In the genomic region with DNA sequence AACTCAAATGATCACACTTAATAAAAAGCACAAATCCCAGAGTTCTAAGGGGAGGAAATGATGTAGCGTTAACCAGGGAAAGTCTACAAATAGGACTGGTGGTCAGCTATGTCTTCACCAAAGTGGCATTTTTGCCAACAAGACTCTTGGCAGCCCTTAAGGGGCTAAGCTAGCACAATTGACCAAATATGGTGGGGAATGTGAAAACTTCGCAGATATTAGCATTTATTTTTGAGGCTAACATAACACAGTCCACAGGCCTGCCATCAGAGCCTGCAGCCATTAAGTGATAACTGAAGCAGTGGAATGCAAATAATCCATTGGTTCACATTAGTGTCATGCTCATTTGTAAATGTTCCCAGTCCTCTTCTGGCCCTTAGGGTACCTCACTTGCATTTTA, we compare ENCODE assay signal across 31 cellular contexts.
"Had no signal": no experiment of that assay in that cellular context is flagged by ENCODE, and none has a peak within 500 bp of the region (broad histone marks: within the 10 kb centered on the region; RNA-seq: fewer than 3 reads in every experiment).

No MANE protein-coding gene starts in this region.

- H2AFZ ChIP-seq: hepatocyte, parathyroid adenoma had no signal

- H3K4me1 ChIP-seq: gastrocnemius medialis, parathyroid adenoma, psoas muscle, right atrium auricular region, thyroid gland, upper lobe of right lung had no signal

- FAIRE-seq: keratinocyte had no signal

- H3K27ac ChIP-seq: epithelial cell of prostate, gastrocnemius medialis, hepatocyte, parathyroid adenoma, psoas muscle, right atrium auricular region, thyroid gland, upper lobe of right lung had no signal

- H3K79me2 ChIP-seq: hepatocyte, parathyroid adenoma had no signal

- H3K4me3 ChIP-seq: gastrocnemius medialis, hepatocyte, psoas muscle, right atrium auricular region, smooth muscle cell, thyroid gland, upper lobe of right lung had no signal

- H3K9ac ChIP-seq: parathyroid adenoma had no signal

- H3K27me3 ChIP-seq: gastrocnemius medialis, hepatocyte, right atrium auricular region, thyroid gland, upper lobe of right lung had no signal

- ATAC-seq: activated CD8-positive, alpha-beta T cell treated with anti-CD3 and anti-CD28 coated beads for 36 hours; activated naive CD4-positive, alpha-beta T cell treated with anti-CD3 and anti-CD28 coated beads, Interleukin-2, amount 50 U/mL, for 72 hours; activated T-cell treated with anti-CD3 and anti-CD28 coated beads, Interleukin-2, amount 50 U/mL, for 4 hours; activated T-helper 17 cell treated with anti-CD3 and anti-CD28 coated beads, Interleukin-2, amount 50 U/mL, for 72 hours; gastrocnemius medialis; left ventricle myocardium superior; psoas muscle; stimulated activated memory B cell treated with anti-CD40 and anti-IgM and Interleukin-4, amounts not matched to agents 10 μg/mL and 1 μg/mL and 100 μg/mL, for 72 hours; stimulated activated naive CD8-positive, alpha-beta T cell treated with anti-CD3 and anti-CD28 coated beads, Interleukin-15, amount 100 ng/mL, for 72 hours; upper lobe of right lung had no signal

- H3K36me3 ChIP-seq: gastrocnemius medialis, right atrium auricular region, thyroid gland, upper lobe of right lung had no signal

- H3K9me3 ChIP-seq: gastrocnemius medialis, psoas muscle, right atrium auricular region, thyroid gland, upper lobe of right lung had no signal

- H3K4me2 ChIP-seq: hepatocyte, smooth muscle cell had no signal

- DNase-seq: activated B cell treated with CpG ODN at 0.5 μM for 24 hours; activated CD4-positive, alpha-beta T cell treated with anti-CD3 and anti-CD28 coated beads, Interleukin-2, amount 50 U/mL, for 1 hour; activated CD8-positive, alpha-beta T cell treated with anti-CD3 and anti-CD28 coated beads for 36 hours; activated T-cell treated with anti-CD3 and anti-CD28 coated beads, Interleukin-2, amount 50 U/mL, for 4 hours; anterior cingulate cortex; caudate nucleus; gastrocnemius medialis; glutamatergic neuron; left cardiac atrium; left ventricle myocardium superior; mammary epithelial cell; naive B cell; nucleus accumbens; psoas muscle; stimulated activated CD4-positive, alpha-beta T cell treated with anti-CD3 and anti-CD28 coated beads, Interleukin-1b, Interleukin-23, amount 100 ng/mL, for 48 hours; stimulated activated CD4-positive, alpha-beta T cell treated with anti-CD3 and anti-CD28 coated beads, Interleukin-4, amount 100 ng/mL, for 4 hours; stimulated activated CD8-positive, alpha-beta memory T cell treated with anti-CD3 and anti-CD28 coated beads, Interleukin-4, amount 100 ng/mL, for 48 hours; stimulated activated naive CD8-positive, alpha-beta T cell treated with anti-CD3 and anti-CD28 coated beads, Interleukin-15, amount 100 ng/mL, for 72 hours; substantia nigra; T-helper 1 cell; thyroid gland; upper lobe of right lung had no signal
